In genomic region chr9:2818486-2819121, GRCh38 we compare ENCODE assay signal across 15 cellular contexts. TPM values are rescaled to one million over a fixed set of nuclear protein-coding genes. Genes with fewer than 3 reads are reported as not detected.
DNase-seq lines count a peak whose midpoint lies in the region; ATAC-seq, FAIRE-seq and TF ChIP-seq lines count a peak whose summit lies in the region.
"Had no signal": no experiment of that assay in that cellular context is flagged by ENCODE, and none has a peak within 500 bp of the region (broad histone marks: within the 10 kb centered on the region; RNA-seq: fewer than 3 reads in every experiment).

No MANE protein-coding gene starts in this region.

- no peaks in the 10 kb centered on the region for H3K27me3 ChIP-seq in heart right ventricle
- no peaks in the 10 kb centered on the region for H3K27me3 ChIP-seq in right cardiac atrium (ENCODE audit: control insufficient read depth, insufficient read depth)
- no peaks in the 10 kb centered on the region for H3K27me3 ChIP-seq in H1 (replicated peaks in 1 of 4; ENCODE audit: control insufficient read depth in 3 of 4, extremely low read depth in 1 of 4, insufficient read depth in 3 of 4, low read length in 3 of 4)
- H3K27me3 ChIP-seq in vagina = no peaks in the 10 kb centered on the region
- H3K27me3 ChIP-seq: adrenal gland had no signal

- H4K20me1 ChIP-seq in H1 (replicated peaks in 1 of 2; ENCODE audit: control insufficient read depth in 1 of 2, insufficient read depth in 2 of 2, low read length in 2 of 2) = no peaks in the 10 kb centered on the region

- no peak overlapping the region for H2AK5ac ChIP-seq in H1 (ENCODE audit: low read depth, low read length)

- no peak overlapping the region for H4K8ac ChIP-seq in H1 (ENCODE audit: extremely low read depth, insufficient read depth, low read length)

- H3K36me3 ChIP-seq in heart right ventricle = peaks cover 0 to 83% (median 0%) of the 10 kb centered on the region in 9 donors
- H3K36me3 ChIP-seq in H1 (ENCODE audit: control insufficient read depth in 2 of 4, insufficient read depth in 4 of 4, low read length in 3 of 4) = peaks cover 0 to 45% (median 7%) of the 10 kb centered on the region in 4 experiments; a peak in 5 of 8 replicates
- H3K36me3 ChIP-seq in vagina = peaks cover 0 to 4% of the 10 kb centered on the region in 2 donors
- H3K36me3 ChIP-seq: adrenal gland had no signal

- no peak overlapping the region for H3K4ac ChIP-seq in H1 (replicated peaks; ENCODE audit: insufficient read length, low read depth, low read length)

- CTCF ChIA-PET in H1 (lab: Charles Lee; ENCODE audit: partially characterized antibody) (interaction anchor here (1.2 kb wide), 1 partner anchor 10 kb away, joined by 3 read pairs; no protein-coding TSS in a partner anchor), GM10248 (lab: Yijun Ruan, JAX) (interaction anchor here (2.0 kb wide), 1 partner anchor 11 kb away, joined by 8 read pairs; no protein-coding TSS in a partner anchor)

- H3K4me1 ChIP-seq in heart right ventricle (peaks cover 2 to 31% (median 18%) of the 10 kb centered on the region in 9 donors), right cardiac atrium (ENCODE audit: control insufficient read depth, insufficient read depth, low read length) (no peaks in the 10 kb centered on the region), H1 (replicated peaks in 1 of 4; ENCODE audit: control insufficient read depth in 3 of 4, insufficient read depth in 4 of 4, low read length in 3 of 4) (peaks cover 0 to 15% (median 9%) of the 10 kb centered on the region in 4 experiments; a peak in 4 of 7 replicates), vagina (peaks cover 8% of the 10 kb centered on the region)

- H3K79me1 ChIP-seq in H1 (ENCODE audit: low read depth, low read length) = no peaks in the 10 kb centered on the region

- no peak for TF ChIP-seq RAD21 in H1 (IDR thresholded peaks at IDR 0.05 in 1 of 2, conservative IDR thresholded peaks at IDR 0.05 in 1 of 2; ENCODE audit: low read depth in 2 of 2, low read length in 2 of 2)

- FAIRE-seq in H1 (lab: Jason Lieb, UNC) = peak; percentile 7

- H3K27ac Mint-ChIP-seq in activated T-helper 1 cell treated with anti-CD3 and anti-CD28 coated beads, Interleukin-12 subunit alpha, Interleukin-12 subunit beta, Interleukin-2, Interleukin-4 antibody, amounts not matched to agents 30 ng/mL and 10 ng/mL and 1 ng/mL, durations not matched to agents 14 hours and 24 hours and 36 hours = no peak overlapping the region
- H3K27ac Mint-ChIP-seq: activated CD4-positive, alpha-beta T cell treated with anti-CD3 and anti-CD28 coated beads, Interleukin-2, amount 10 ng/mL, durations not matched to agents 24 days and 14 days; T-helper 1 cell treated with Interleukin-12 subunit alpha and Interleukin-12 subunit beta and Interleukin-4 antibody, amounts not matched to agents 30 μg/mL and 1 μg/mL, for 36 hours had no signal

- ATAC-seq in heart right ventricle (peak in 2 of 8 donors; percentile 20 to 25), right cardiac atrium (no peak)

- H2BK12ac ChIP-seq in H1 (ENCODE audit: low read depth, low read length) = no peak overlapping the region

- H3K4me2 ChIP-seq in H1 (ENCODE audit: insufficient read depth in 1 of 2, low read depth in 2 of 2, low read length in 2 of 2) = no peak overlapping the region

- DNase-seq in heart right ventricle (no peak), right cardiac atrium (no peak), H1 (ENCODE audit: low read depth in 1 of 2, low spot score in 2 of 2) (no peak), myocyte (ENCODE audit: low read depth) (peak; percentile 18), vagina (ENCODE audit: extremely low spot score in 2 of 2) (no peak), GM10248 (ENCODE audit: extremely low spot score) (no peak), MV-4-11 (lab: John Stamatoyannopoulos, UW) (no peak)
- DNase-seq in activated T-helper 1 cell treated with anti-CD3 and anti-CD28 coated beads, Interleukin-12 subunit alpha, Interleukin-12 subunit beta, Interleukin-2, Interleukin-4 antibody, amounts not matched to agents 30 ng/mL and 10 ng/mL and 1 ng/mL, durations not matched to agents 14 hours and 24 hours and 36 hours (ENCODE audit: low spot score) = no peak
- DNase-seq: activated CD4-positive, alpha-beta T cell treated with anti-CD3 and anti-CD28 coated beads, Interleukin-2, amount 10 ng/mL, durations not matched to agents 24 days and 14 days; activated T-cell treated with anti-CD3 and anti-CD28 coated beads, Interleukin-2, amount 50 U/mL, for 1 hour; adrenal gland; dermis blood vessel endothelial cell; NCI-H2081; stimulated activated CD4-positive, alpha-beta T cell treated with anti-CD3 and anti-CD28 coated beads, Interleukin-2, amount 100 ng/mL, for 48 hours had no signal

- TF ChIP-seq EP300 in H1 (IDR thresholded peaks at IDR 0.05; ENCODE audit: borderline replicate concordance in 1 of 2, low read depth in 2 of 2, low read length in 2 of 2) = no peak

- H4K91ac ChIP-seq in H1 (replicated peaks; ENCODE audit: insufficient read length, low read length) = no peak overlapping the region

- H3K36me3 Mint-ChIP-seq in activated T-helper 1 cell treated with anti-CD3 and anti-CD28 coated beads, Interleukin-12 subunit alpha, Interleukin-12 subunit beta, Interleukin-2, Interleukin-4 antibody, amounts not matched to agents 30 ng/mL and 10 ng/mL and 1 ng/mL, durations not matched to agents 14 hours and 24 hours and 36 hours (ENCODE audit: low read depth) = peaks cover 45% of the 10 kb centered on the region

- WGBS in heart right ventricle, 2 donors = 51 to 62% methylated on average over 3 of the region's 3 CpGs
- 55% methylated on average over 3 of the region's 3 CpGs for WGBS in right cardiac atrium
- 94% methylated on average over 3 of the region's 3 CpGs; no CpG with 5 or more reads in 1 of the 2 experiments for WGBS in H1 (ENCODE audit: extremely low coverage in 1 of 2, insufficient coverage in 1 of 2, insufficient read length in 1 of 2, insufficient replicate concordance in 2 of 2, low coverage in 1 of 2, low lambda C conversion rate in 2 of 2, missing lambda C conversion rate in 1 of 2), 2 experiments

- H2BK20ac ChIP-seq in H1 (ENCODE audit: low read length) = no peak overlapping the region

- no peak overlapping the region for H3K23ac ChIP-seq in H1 (ENCODE audit: insufficient read length)

- H3K9me3 Mint-ChIP-seq in activated T-helper 1 cell treated with anti-CD3 and anti-CD28 coated beads, Interleukin-12 subunit alpha, Interleukin-12 subunit beta, Interleukin-2, Interleukin-4 antibody, amounts not matched to agents 30 ng/mL and 10 ng/mL and 1 ng/mL, durations not matched to agents 14 hours and 24 hours and 36 hours = no peaks in the 10 kb centered on the region
- H3K9me3 Mint-ChIP-seq: activated CD4-positive, alpha-beta T cell treated with anti-CD3 and anti-CD28 coated beads, Interleukin-2, amount 10 ng/mL, durations not matched to agents 24 days and 14 days; T-helper 1 cell treated with Interleukin-12 subunit alpha and Interleukin-12 subunit beta and Interleukin-4 antibody, amounts not matched to agents 30 μg/mL and 1 μg/mL, for 36 hours had no signal

- no peak overlapping the region for H3K56ac ChIP-seq in H1 (replicated peaks; ENCODE audit: insufficient read length, low read depth, low read length)

- peaks cover 15% of the 10 kb centered on the region for H3K4me1 Mint-ChIP-seq in activated T-helper 1 cell treated with anti-CD3 and anti-CD28 coated beads, Interleukin-12 subunit alpha, Interleukin-12 subunit beta, Interleukin-2, Interleukin-4 antibody, amounts not matched to agents 30 ng/mL and 10 ng/mL and 1 ng/mL, durations not matched to agents 14 hours and 24 hours and 36 hours (ENCODE audit: low read depth)

- H2BK15ac ChIP-seq in H1 (ENCODE audit: low read length) = no peak overlapping the region

- peak overlapping the region; percentile 6 to 86 (median 77) for H3K27ac ChIP-seq in heart right ventricle
- no peak overlapping the region for H3K27ac ChIP-seq in right cardiac atrium (ENCODE audit: low read length)
- no peak overlapping the region for H3K27ac ChIP-seq in H1 (ENCODE audit: low read depth, low read length)
- peak overlapping the region; percentile 19 for H3K27ac ChIP-seq in vagina

- H3K9ac ChIP-seq in H1 (replicated peaks in 1 of 4; ENCODE audit: extremely low read depth in 1 of 4, low read depth in 3 of 4, low read length in 3 of 4) = no peak overlapping the region

- intact Hi-C loops in heart right ventricle (cut with DNase I) (loop anchor here in 3 of 10 donors (5.0 to 10.0 kb wide), 4 partner anchors 156 to 804 kb away; partner anchors contain the start of genes SMARCA2 (in 1 of the 3) and VLDLR (in 1 of the 3)), right cardiac atrium (cut with DNase I) (loop anchor here in 1 of 4 donors (10.0 kb wide), 1 partner anchor 684 kb away; no protein-coding TSS in a partner anchor), vagina (cut with DNase I) (no loop called here)
- intact Hi-C loops in activated T-helper 1 cell treated with anti-CD3 and anti-CD28 coated beads, Interleukin-12 subunit alpha, Interleukin-12 subunit beta, Interleukin-2, Interleukin-4 antibody, amounts not matched to agents 30 ng/mL and 10 ng/mL and 1 ng/mL, durations not matched to agents 14 hours and 24 hours and 36 hours (cut with micrococcal nuclease) = no loop called here

- H3K27me3 Mint-ChIP-seq in activated T-helper 1 cell treated with anti-CD3 and anti-CD28 coated beads, Interleukin-12 subunit alpha, Interleukin-12 subunit beta, Interleukin-2, Interleukin-4 antibody, amounts not matched to agents 30 ng/mL and 10 ng/mL and 1 ng/mL, durations not matched to agents 14 hours and 24 hours and 36 hours (ENCODE audit: insufficient read depth) = no peaks in the 10 kb centered on the region
- H3K27me3 Mint-ChIP-seq: activated CD4-positive, alpha-beta T cell treated with anti-CD3 and anti-CD28 coated beads, Interleukin-2, amount 10 ng/mL, durations not matched to agents 24 days and 14 days had no signal

- POLR2A ChIA-PET in H1 (lab: Charles Lee; ENCODE audit: partially characterized antibody) (interaction anchor here (1.4 to 1.5 kb wide), 2 partner anchors 9 kb away, joined by 5 to 8 read pairs; no protein-coding TSS in a partner anchor), GM10248 (lab: Yijun Ruan, JAX) (interaction anchor here (1.4 kb wide), 1 partner anchor 25 kb away, joined by 7 read pairs; the partner anchor contains the start of gene PUM3)

- no peak for TF ChIP-seq CTCF in heart right ventricle (IDR thresholded peaks at IDR 0.05)
- no peak for TF ChIP-seq CTCF in H1 (IDR thresholded peaks at IDR 0.05; ENCODE audit: control extremely low read depth in 1 of 3, insufficient read depth in 1 of 3, low read depth in 1 of 3, low read length in 3 of 3)
- no peak for TF ChIP-seq CTCF in vagina (IDR thresholded peaks at IDR 0.05)
- no peak for TF ChIP-seq CTCF in GM10248 (IDR thresholded peaks at IDR 0.05; ENCODE audit: control extremely low read depth, extremely low read depth, low read depth, missing control alignments)

- H3K9me3 ChIP-seq in heart right ventricle = no peaks in the 10 kb centered on the region
- no peaks in the 10 kb centered on the region for H3K9me3 ChIP-seq in right cardiac atrium (ENCODE audit: control insufficient read depth, low read length)
- no peaks in the 10 kb centered on the region for H3K9me3 ChIP-seq in H1 (ENCODE audit: insufficient read depth in 2 of 2, low read depth in 1 of 2, low read length in 1 of 2)
- no peaks in the 10 kb centered on the region for H3K9me3 ChIP-seq in vagina
- H3K9me3 ChIP-seq: adrenal gland had no signal

- no peak overlapping the region for H2AFZ ChIP-seq in H1 (ENCODE audit: low read length)

- H3K79me2 ChIP-seq in H1 (ENCODE audit: control insufficient read depth in 1 of 2, insufficient read depth in 2 of 2, low read length in 2 of 2) = peaks cover 0 to 11% of the 10 kb centered on the region in 2 experiments; a peak in 2 of 4 replicates

- no peak overlapping the region for H3K14ac ChIP-seq in H1 (ENCODE audit: insufficient read length)

- H3K4me3 Mint-ChIP-seq in activated T-helper 1 cell treated with anti-CD3 and anti-CD28 coated beads, Interleukin-12 subunit alpha, Interleukin-12 subunit beta, Interleukin-2, Interleukin-4 antibody, amounts not matched to agents 30 ng/mL and 10 ng/mL and 1 ng/mL, durations not matched to agents 14 hours and 24 hours and 36 hours = no peak overlapping the region
- H3K4me3 Mint-ChIP-seq: activated CD4-positive, alpha-beta T cell treated with anti-CD3 and anti-CD28 coated beads, Interleukin-2, amount 10 ng/mL, durations not matched to agents 24 days and 14 days; T-helper 1 cell treated with Interleukin-12 subunit alpha and Interleukin-12 subunit beta and Interleukin-4 antibody, amounts not matched to agents 30 μg/mL and 1 μg/mL, for 36 hours had no signal

- no peaks in the 10 kb centered on the region for H3K23me2 ChIP-seq in H1 (ENCODE audit: low read depth, low read length)

- H2BK120ac ChIP-seq in H1 (replicated peaks; ENCODE audit: low read depth, low read length) = no peak overlapping the region

- no peak overlapping the region for H4K5ac ChIP-seq in H1 (ENCODE audit: insufficient read length, low read depth, low read length)

- H2BK5ac ChIP-seq in H1 (ENCODE audit: low read depth, low read length) = no peak overlapping the region

- H3K18ac ChIP-seq in H1 (ENCODE audit: extremely low read depth, low read length) = no peak overlapping the region

- H3K4me3 ChIP-seq in heart right ventricle (no peak overlapping the region), right cardiac atrium (ENCODE audit: low read length) (no peak overlapping the region), H1 (ENCODE audit: extremely low read depth in 1 of 4, insufficient read depth in 2 of 4, low read depth in 3 of 4, low read length in 4 of 4) (no peak overlapping the region), vagina (no peak overlapping the region)
- H3K4me3 ChIP-seq: adrenal gland had no signal

- TF ChIP-seq POLR2A in H1 (IDR thresholded peaks at IDR 0.05; ENCODE audit: control extremely low read depth in 1 of 2, low read depth in 2 of 2, low read length in 2 of 2) (no peak), vagina (IDR thresholded peaks at IDR 0.05) (no peak)

RNA-seq across cellular contexts. Expression of gene PUM3, which starts 25.3 kb away (rescaled TPM):
- 10 to 100 TPM; 12.4 to 25.2 (median 16.0) TPM for total RNA-seq in heart right ventricle
- 10 to 100 TPM; 15.4 to 24.7 TPM for polyA plus RNA-seq in heart right ventricle
- 10 to 100 TPM; 15.2 to 29.2 (median 16.7) TPM for total RNA-seq in right cardiac atrium
- 11.3 TPM for polyA plus RNA-seq in right cardiac atrium
- total RNA-seq in H1 (2021; fragmentation: NEBNext Ultra II Directional; extraction: Animal tissue kit (Norgen Biotek cat#: 25700)) = 85.6 and 96.2 TPM in 2 replicates
- polyA plus RNA-seq in H1 (2011; rRNA removed) = 13.4 and 18.8 TPM in 2 replicates
- polyA plus RNA-seq in H1 (2011; cell fraction: cytosol; rRNA removed) = 39.5 TPM
- 20.2 TPM for polyA plus RNA-seq in H1 (2011; cell fraction: nucleus; rRNA removed)
- polyA plus RNA-seq in H1 (2012, experiment 1 of 2) = 43.4 to 94.0 TPM (median 52.3 TPM) in 4 replicates
- polyA plus RNA-seq in H1 (2012, experiment 2 of 2) = 3.2 TPM
- 81.6 TPM for polyA plus RNA-seq in H1 (2013, experiment 1 of 2)
- 79.8 TPM for polyA plus RNA-seq in H1 (2013, experiment 2 of 2)
- 37.8 and 56.9 TPM in 2 replicates for polyA minus RNA-seq in H1 (2011; rRNA and poly(A)+ RNA removed)
- polyA minus RNA-seq in H1 (2011; cell fraction: cytosol; rRNA and poly(A)+ RNA removed) = 27.0 TPM
- polyA minus RNA-seq in H1 (2011; cell fraction: nucleus; rRNA and poly(A)+ RNA removed) = 97.5 TPM
- 37.9 and 45.2 TPM in 2 replicates for total RNA-seq in myocyte
- polyA plus RNA-seq in myocyte (2012) = 14.0 TPM
- total RNA-seq in vagina = 28.0 TPM
- total RNA-seq in activated T-helper 1 cell treated with anti-CD3 and anti-CD28 coated beads, Interleukin-12 subunit alpha, Interleukin-12 subunit beta, Interleukin-2, Interleukin-4 antibody, amounts not matched to agents 30 ng/mL and 10 ng/mL and 1 ng/mL, durations not matched to agents 14 hours and 24 hours and 36 hours = 157 TPM in 2 replicates

Comparison
In these comparisons a context has a peak if more than half of its experiments do, and no peak if none do; other contexts are left out.
1. H3K27ac ChIP-seq: peak in heart right ventricle (10 of 10) and vagina (single experiment); none in right cardiac atrium (single experiment) and H1 (single experiment).